ENCODE assay signal across 8 cellular contexts in the genomic region with DNA sequence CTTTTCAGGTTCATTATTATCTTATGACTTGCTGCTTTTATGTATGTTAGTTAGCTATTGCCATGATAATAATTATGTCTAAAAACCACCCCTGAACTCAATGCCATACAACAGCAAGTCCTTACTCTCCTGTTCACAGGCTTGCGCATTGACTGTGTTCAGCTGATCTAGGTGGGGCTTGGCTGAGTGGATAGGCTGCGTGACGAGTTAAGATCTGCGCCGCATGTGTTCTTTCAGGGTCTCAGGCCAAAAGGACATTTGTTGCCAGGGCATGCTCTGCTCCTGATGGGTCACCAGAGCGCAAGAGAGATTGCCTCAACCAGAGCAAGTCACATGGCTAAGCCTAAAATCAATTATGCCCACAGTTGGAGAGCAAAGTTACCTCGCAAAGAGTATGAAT. TPM values are rescaled to one million over a fixed set of nuclear protein-coding genes. Genes with fewer than 3 reads are reported as not detected.
A peak's percentile ranks its signal among the peaks of the same experiment; 100 is the strongest.
DNase-seq lines count a peak whose midpoint lies in the region; FAIRE-seq and TF ChIP-seq lines count a peak whose summit lies in the region.

No MANE protein-coding gene starts in this region.

- no peak for FAIRE-seq in GM12892 (lab: Jason Lieb, UNC)

- no peak overlapping the region for H3K9ac ChIP-seq in liver (ENCODE audit: low read depth in 1 of 2, low read length in 2 of 2)

- peak overlapping the region; percentile 47 to 72 (median 54) for H3K4me3 ChIP-seq in liver (ENCODE audit: low read depth in 1 of 3, low read length in 3 of 3)
- H3K4me3 ChIP-seq in tibial artery = peak overlapping the region; percentile 70 to 76

- DNase-seq in AG20443 (ENCODE audit: low spot score) = peak; percentile 59
- DNase-seq in HK-2 (ENCODE audit: unreplicated experiment) = peak; percentile 5
- no peak for DNase-seq in tibial artery
- DNase-seq in stimulated activated CD4-positive, alpha-beta T cell treated with anti-CD3 and anti-CD28 coated beads, Interleukin-4, amount 100 ng/mL, for 4 hours = no peak
- DNase-seq in activated effector memory CD4-positive, alpha-beta T cell treated with Interleukin-2 at 50 U/mL for 16 hours = no peak
- no peak for DNase-seq in GM12892 (ENCODE audit: insufficient read length)

- H3K27ac ChIP-seq in liver (ENCODE audit: low read depth in 1 of 2, low read length in 2 of 2) (peak overlapping the region in 1 of 2 donors; percentile 74), tibial artery (peak overlapping the region; percentile 91 to 93)

- H3K27me3 Mint-ChIP-seq in brain = peaks cover 3% of the 10 kb centered on the region

- no peak for TF ChIP-seq RAD21 in liver (IDR thresholded peaks at IDR 0.05)

- peaks cover 13 to 45% (median 34%) of the 10 kb centered on the region in 5 experiments for H3K9me3 Mint-ChIP-seq in brain

- peak overlapping the region; percentile 95 to 98 (median 96) for H3K4me3 Mint-ChIP-seq in brain

- 30% methylated on average over 7 of the region's 7 CpGs for WGBS in liver

- TF ChIP-seq CTCF in brain (conservative IDR thresholded peaks at IDR 0.05) (no peak), liver (IDR thresholded peaks at IDR 0.05; ENCODE audit: low read depth, low read length, missing input control) (no peak), tibial artery (IDR thresholded peaks at IDR 0.05) (no peak)

- H3K4me1 Mint-ChIP-seq in brain = peaks cover 42% of the 10 kb centered on the region

- H3K36me3 Mint-ChIP-seq in brain = peaks cover 96% of the 10 kb centered on the region

- H3K27me3 ChIP-seq in liver (ENCODE audit: control insufficient read depth in 4 of 4, insufficient read depth in 4 of 4, low read length in 3 of 4) (no peaks in the 10 kb centered on the region), tibial artery (no peaks in the 10 kb centered on the region)

- peaks cover 0 to 17% (median 10%) of the 10 kb centered on the region in 4 donors for H3K36me3 ChIP-seq in liver (ENCODE audit: control insufficient read depth in 4 of 4, insufficient read depth in 3 of 4, low read depth in 1 of 4, low read length in 3 of 4)
- peaks cover 45 to 61% (median 59%) of the 10 kb centered on the region in 3 donors for H3K36me3 ChIP-seq in tibial artery

- no peak for TF ChIP-seq POLR2A in GM12892 (IDR thresholded peaks at IDR 0.05; ENCODE audit: low read depth, low read length)

- intact Hi-C loops in tibial artery (cut with DNase I; ENCODE audit: low total_unique reads) = loop anchor here (10.0 kb wide), 2 partner anchors 62 to 252 kb away; partner anchors contain the start of genes ZNF345 and ZNF461

- H3K9me3 ChIP-seq in liver (ENCODE audit: control insufficient read depth in 4 of 4, low read length in 3 of 4) = peaks cover 4 to 44% (median 25%) of the 10 kb centered on the region in 4 donors
- H3K9me3 ChIP-seq in tibial artery = peaks cover 0 to 16% (median 0%) of the 10 kb centered on the region in 3 donors

- H3K4me1 ChIP-seq in liver (ENCODE audit: control insufficient read depth in 4 of 4, insufficient read depth in 4 of 4, low read length in 3 of 4) (peaks cover 0 to 8% (median 1%) of the 10 kb centered on the region in 4 donors), tibial artery (peaks cover 0 to 17% (median 13%) of the 10 kb centered on the region in 4 donors)

- peak overlapping the region; percentile 93 to 98 (median 97) for H3K27ac Mint-ChIP-seq in brain

TF ChIP-seq in liver, 16 proteins besides CTCF, POLR2A, EP300 and RAD21:
- no peak for TF ChIP-seq RXRA (IDR thresholded peaks at IDR 0.05)
- TF ChIP-seq, protein P1, sequence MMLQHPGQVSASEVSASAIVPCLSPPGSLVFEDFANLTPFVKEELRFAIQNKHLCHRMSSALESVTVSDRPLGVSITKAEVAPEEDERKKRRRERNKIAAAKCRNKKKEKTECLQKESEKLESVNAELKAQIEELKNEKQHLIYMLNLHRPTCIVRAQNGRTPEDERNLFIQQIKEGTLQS (IDR thresholded peaks at IDR 0.05) = no peak
- TF ChIP-seq HNF4A (conservative IDR thresholded peaks at IDR 0.05) = no peak
- TF ChIP-seq SP1 (IDR thresholded peaks at IDR 0.05) = no peak
- no peak for TF ChIP-seq ZBTB33 (IDR thresholded peaks at IDR 0.05)
- TF ChIP-seq JUND (IDR thresholded peaks at IDR 0.05) = no peak
- no peak for TF ChIP-seq REST (IDR thresholded peaks at IDR 0.05)
- no peak for TF ChIP-seq FOXA1 (IDR thresholded peaks at IDR 0.05)
- TF ChIP-seq, protein P2, sequence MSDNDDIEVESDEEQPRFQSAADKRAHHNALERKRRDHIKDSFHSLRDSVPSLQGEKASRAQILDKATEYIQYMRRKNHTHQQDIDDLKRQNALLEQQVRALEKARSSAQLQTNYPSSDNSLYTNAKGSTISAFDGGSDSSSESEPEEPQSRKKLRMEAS (IDR thresholded peaks at IDR 0.05) = no peak
- TF ChIP-seq EGR1 (IDR thresholded peaks at IDR 0.05; ENCODE audit: low read depth in 2 of 2) = no peak
- TF ChIP-seq GABPA (IDR thresholded peaks at IDR 0.05 in 1 of 2, conservative IDR thresholded peaks at IDR 0.05 in 1 of 2) = no peak
- no peak for TF ChIP-seq NR2F2 (IDR thresholded peaks at IDR 0.05)
- TF ChIP-seq HNF4G (IDR thresholded peaks at IDR 0.05) = no peak
- no peak for TF ChIP-seq TAF1 (conservative IDR thresholded peaks at IDR 0.05)
- no peak for TF ChIP-seq FOXA2 (IDR thresholded peaks at IDR 0.05)
- no peak for TF ChIP-seq YY1 (IDR thresholded peaks at IDR 0.05)
TF ChIP-seq in liver: peak in this region for 0.

RNA-seq across cellular contexts. Expression of gene ZNF568, which starts 0.9 kb away (rescaled TPM):
- polyA plus RNA-seq in brain (ENCODE audit: insufficient read depth, low read depth, low replicate concordance) = 6.1 TPM
- 1 to 10 TPM; 3.4 to 5.5 TPM for total RNA-seq in liver
- 1 to 10 TPM; 1.4 to 2.2 TPM for polyA plus RNA-seq in liver
- 0.55 TPM for polyA plus RNA-seq in GM12892 (2012; ENCODE audit: missing spikeins)

RNA-seq across cellular contexts. Expression of gene ZNF829, which starts 0.9 kb away (rescaled TPM):
- polyA plus RNA-seq in brain (ENCODE audit: insufficient read depth, low read depth, low replicate concordance) (0.58 TPM), liver (under 1 TPM; 0.32 to 0.40 TPM)
- total RNA-seq in liver = 1 to 10 TPM; 1.1 to 1.3 TPM
- 0.78 TPM for polyA plus RNA-seq in GM12892 (2012; ENCODE audit: missing spikeins)

Comparison
In these comparisons a context has a peak if more than half of its experiments do, and no peak if none do; other contexts are left out.
1. DNase-seq: peak in AG20443 (single experiment) and HK-2 (single experiment); none in tibial artery (0 of 2), stimulated activated CD4-positive, alpha-beta T cell treated with anti-CD3 and anti-CD28 coated beads, Interleukin-4, amount 100 ng/mL, for 4 hours (0 of 2), activated effector memory CD4-positive, alpha-beta T cell treated with Interleukin-2 at 50 U/mL for 16 hours (single experiment) and GM12892 (single experiment).